15 cellular contexts compared by ENCODE assay signal in the genomic region with DNA sequence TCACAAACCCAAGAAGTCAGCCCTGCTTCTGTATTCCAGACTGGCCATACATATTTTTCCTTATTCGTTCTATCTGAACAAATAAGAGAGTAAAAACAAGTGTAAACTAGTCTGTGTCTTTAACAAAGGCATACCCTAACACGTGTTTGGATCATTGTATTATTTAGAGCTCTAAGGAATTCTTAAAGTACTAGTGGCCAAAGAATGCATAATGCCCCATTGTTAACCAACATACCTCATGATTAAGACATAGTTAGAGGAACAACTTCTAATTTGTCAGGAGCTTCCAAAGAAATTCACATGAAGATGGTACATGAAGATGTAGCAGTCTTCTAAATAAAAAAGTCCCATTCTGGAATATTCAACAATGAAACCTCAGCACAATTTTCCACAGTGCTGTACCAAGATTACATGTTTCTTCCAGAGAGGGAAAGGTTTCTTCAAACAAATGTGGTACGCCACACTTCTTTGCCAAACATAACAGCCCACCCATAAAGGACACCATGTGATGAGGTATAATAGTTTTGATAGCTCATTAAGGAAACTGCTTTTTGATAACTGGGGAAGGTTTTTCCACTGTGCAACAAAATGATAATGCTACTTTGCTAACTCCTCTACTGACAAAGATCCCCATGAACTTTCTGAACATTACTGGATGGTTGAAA. TPM values are rescaled to one million over a fixed set of nuclear protein-coding genes. Genes with fewer than 3 reads are reported as not detected.
A peak's percentile ranks its signal among the peaks of the same experiment; 100 is the strongest.
DNase-seq lines count a peak whose midpoint lies in the region; FAIRE-seq and TF ChIP-seq lines count a peak whose summit lies in the region.
"Had no signal": no experiment of that assay in that cellular context is flagged by ENCODE, and none has a peak within 500 bp of the region (broad histone marks: within the 10 kb centered on the region; RNA-seq: fewer than 3 reads in every experiment).

No MANE protein-coding gene starts in this region.

- DNase-seq in M059J (ENCODE audit: low read depth) (peak; percentile 44), bronchial epithelial cell (ENCODE audit: low read depth) (peak; percentile 91), kidney tubule cell (ENCODE audit: low spot score) (peak; percentile 5), testis (no peak), DMS153 (lab: John Stamatoyannopoulos, UW) (no peak), germinal center (ENCODE audit: low spot score) (no peak), activated T-cell treated with anti-CD3 and anti-CD28 coated beads for 4 hours (no peak)
- DNase-seq: CD8-positive, alpha-beta T cell; cerebellar nuclear complex; NCI-H187 treated with DMSO at 0.1 percent for 48 hours; NCI-H774; SHP77 treated with DMSO at 0.1 percent for 48 hours had no signal

- no peaks in the 10 kb centered on the region for H3K36me3 ChIP-seq in bronchial epithelial cell (ENCODE audit: control insufficient read depth, insufficient read depth, low read length)
- no peaks in the 10 kb centered on the region for H3K36me3 ChIP-seq in testis (ENCODE audit: low read depth, missing control alignments)

- H3K27ac ChIP-seq in testis = peak overlapping the region; percentile 67 to 81

- no peak for FAIRE-seq in bronchial epithelial cell (lab: Jason Lieb, UNC)
- FAIRE-seq: TTC549 had no signal

- H3K4me3 ChIP-seq in bronchial epithelial cell (ENCODE audit: low read depth, low read length) = no peak overlapping the region
- H3K4me3 ChIP-seq in testis = no peak overlapping the region

- H3K27me3 ChIP-seq in bronchial epithelial cell (ENCODE audit: control insufficient read depth, insufficient read depth, low read length) = no peaks in the 10 kb centered on the region
- no peaks in the 10 kb centered on the region for H3K27me3 ChIP-seq in testis

- no peak for TF ChIP-seq CTCF in bronchial epithelial cell (IDR thresholded peaks at IDR 0.05; ENCODE audit: insufficient read depth, low read length, severe bottlenecking)
- TF ChIP-seq CTCF in testis (IDR thresholded peaks at IDR 0.05) = no peak

- H3K9me3 ChIP-seq in testis = no peaks in the 10 kb centered on the region

- 27 to 48% methylated on average over 3 of the region's 3 CpGs for WGBS in testis, 2 donors

- peaks cover 7% of the 10 kb centered on the region for H3K4me1 ChIP-seq in testis

- intact Hi-C loops in testis (cut with DNase I; ENCODE audit: low total_unique reads) = no loop called here

- TF ChIP-seq POLR2A in testis (IDR thresholded peaks at IDR 0.05) = no peak

RNA-seq across cellular contexts. Expression of a gene that starts 5.0 kb away (rescaled TPM):
- total RNA-seq in M059J (2014; rRNA removed; shearing (Covaris generic)) = 10.2 and 11.7 TPM in 2 replicates
- total RNA-seq in bronchial epithelial cell = 1.3 and 4.7 TPM in 2 replicates
- total RNA-seq in testis = 10 to 100 TPM; 14.1 to 23.5 TPM
- polyA plus RNA-seq in testis (ENCODE audit: insufficient read depth, low read depth, low replicate concordance) = 12.9 TPM
- total RNA-seq: activated CD8-positive, alpha-beta memory T cell treated with anti-CD3 and anti-CD28 coated beads for 36 hours; CD8-positive, alpha-beta T cell had no signal
- polyA plus RNA-seq: IgD-negative memory B cell had no signal

Comparison
In these comparisons a context has a peak if more than half of its experiments do, and no peak if none do; other contexts are left out.
1. DNase-seq: peak in M059J (single experiment), bronchial epithelial cell (single experiment) and kidney tubule cell (single experiment); none in testis (single experiment), DMS153 (single experiment), germinal center (single experiment) and activated T-cell treated with anti-CD3 and anti-CD28 coated beads for 4 hours (single experiment).